In the genomic region with DNA sequence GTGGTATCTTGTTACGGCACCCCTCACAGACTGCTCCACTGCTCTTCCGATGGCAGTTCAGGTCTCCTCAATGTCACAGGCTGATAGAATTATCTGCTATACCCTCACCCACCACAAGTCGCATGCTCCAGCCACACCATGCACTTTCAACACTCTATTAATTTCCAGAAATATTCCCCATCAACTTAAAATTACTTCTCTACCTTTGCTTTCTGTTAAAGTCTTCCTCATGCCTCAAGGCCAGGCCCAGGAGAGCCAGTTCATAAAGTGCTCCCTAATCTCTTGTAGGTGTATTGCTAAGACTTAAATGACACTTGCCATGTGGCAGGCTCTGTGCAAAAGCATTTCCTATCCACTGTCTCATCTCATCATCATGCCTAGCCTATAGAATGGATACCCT, we compare ENCODE assay signal across 13 cellular contexts.
DNase-seq lines count a peak whose midpoint lies in the region; ATAC-seq and TF ChIP-seq lines count a peak whose summit lies in the region.
"Had no signal": no experiment of that assay in that cellular context is flagged by ENCODE, and none has a peak within 500 bp of the region (broad histone marks: within the 10 kb centered on the region; RNA-seq: fewer than 3 reads in every experiment).

No MANE protein-coding gene starts in this region.

- no peak overlapping the region for H2AFZ ChIP-seq in IMR-90 (replicated peaks; ENCODE audit: low read length, poor library complexity)

- peak overlapping the region; percentile 72 for H4K91ac ChIP-seq in IMR-90 (ENCODE audit: insufficient read depth, low read depth, low read length)

- peak overlapping the region; percentile 53 for H2BK120ac ChIP-seq in IMR-90 (ENCODE audit: low read depth, low read length)

- BruUV-seq in IMR-90 (replicated peaks; lab: Mats Ljungman, UMichigan), result no TSS peak

- peak overlapping the region; percentile 61 for H3K4ac ChIP-seq in IMR-90 (ENCODE audit: low read depth, low read length)

- ATAC-seq in GM19351 (IDR thresholded peaks at IDR 0.05; ENCODE audit: unreplicated experiment) (peak; percentile 80), IMR-90 (ENCODE audit: low read depth) (no peak), HG02870 (IDR thresholded peaks at IDR 0.05; ENCODE audit: unreplicated experiment) (no peak)
- ATAC-seq: natural killer cell treated with Interleukin-12 subunit alpha and Interleukin-12 subunit beta and Interleukin-15 and Interleukin-18, amount 100 ng/mL, for 72 hours had no signal

- peak overlapping the region; percentile 80; the same call in 1 of the 2 replicates for H2BK20ac ChIP-seq in IMR-90 (ENCODE audit: low read depth, low read length)

- no peak overlapping the region for H3K27ac ChIP-seq in IMR-90 (ENCODE audit: insufficient read depth, low read length)
- H3K27ac ChIP-seq: ascending aorta had no signal

- dilution Hi-C loops in IMR-90 (cut with HindIII; ENCODE audit: low sequenced_read_pairs, unreplicated experiment), result no loop called here

- no peaks in the 10 kb centered on the region for H3K4me1 ChIP-seq in BE2C
- H3K4me1 ChIP-seq in IMR-90 (ENCODE audit: control insufficient read depth, insufficient read depth, low read length), result peaks cover 19% of the 10 kb centered on the region

- no peaks in the 10 kb centered on the region for H3K36me3 ChIP-seq in BE2C
- H3K36me3 ChIP-seq in IMR-90 (ENCODE audit: control insufficient read depth, insufficient read depth, low read length), result no peaks in the 10 kb centered on the region
- H3K36me3 ChIP-seq: ascending aorta had no signal

- no peak overlapping the region for H3K23ac ChIP-seq in IMR-90 (ENCODE audit: low read depth, low read length)

- H2AK5ac ChIP-seq in IMR-90 (ENCODE audit: low read depth, low read length), result peak overlapping the region; percentile 92

- 100% methylated on average over 3 of the region's 3 CpGs; no CpG with 5 or more reads in 1 of the 2 experiments for WGBS in IMR-90 (ENCODE audit: extremely low coverage in 2 of 2, insufficient read length in 1 of 2), 2 experiments

- in situ Hi-C loops in IMR-90 (cut with MboI; ENCODE audit: low sequenced_read_pairs), result no loop called here

- no peak for DNase-seq in BE2C
- DNase-seq in IMR-90, result no peak
- peak; percentile 11 to 42 for DNase-seq in erythroblast (lab: John Stamatoyannopoulos, UW)
- no peak for DNase-seq in NCI-H345 (lab: John Stamatoyannopoulos, UW)
- DNase-seq in GM10266 (ENCODE audit: extremely low spot score), result no peak
- DNase-seq in NCI-H1105 (lab: John Stamatoyannopoulos, UW), result no peak
- DNase-seq: CD4-positive, alpha-beta T cell; islet precursor cell; MM.1S had no signal

- peaks cover 18% of the 10 kb centered on the region; the same call in 1 of the 2 replicates for H3K9me1 ChIP-seq in IMR-90 (ENCODE audit: insufficient read depth, low read length)

- H4K20me1 ChIP-seq in IMR-90 (ENCODE audit: insufficient read depth, low read length), result no peaks in the 10 kb centered on the region

- H3K4me3 ChIP-seq in BE2C (ENCODE audit: low read depth, low read length), result no peak overlapping the region
- H3K4me3 ChIP-seq in IMR-90 (ENCODE audit: insufficient read depth, low read depth, low read length), result no peak overlapping the region
- H3K4me3 ChIP-seq: ascending aorta had no signal

- no peak for TF ChIP-seq RAD21 in IMR-90 (IDR thresholded peaks at IDR 0.05; ENCODE audit: low read length)

- H3K9me3 ChIP-seq in BE2C (no peaks in the 10 kb centered on the region), IMR-90 (ENCODE audit: control insufficient read depth, insufficient read depth, low read length) (no peaks in the 10 kb centered on the region)
- H3K9me3 ChIP-seq: ascending aorta had no signal

- POLR2A ChIA-PET in IMR-90 (lab: Charles Lee; ENCODE audit: unreplicated experiment), result interaction anchor here (0.5 kb wide), 1 partner anchor 986 kb away, joined by 8 read pairs; no protein-coding TSS in a partner anchor

- peak overlapping the region; percentile 89; the same call in 2 of the 3 replicates for H2BK15ac ChIP-seq in IMR-90 (ENCODE audit: low read depth, low read length)

- H3K27me3 ChIP-seq in BE2C (no peaks in the 10 kb centered on the region), IMR-90 (ENCODE audit: control insufficient read depth, insufficient read depth, low read length) (no peaks in the 10 kb centered on the region)
- H3K27me3 ChIP-seq: ascending aorta had no signal

- CTCF ChIA-PET in IMR-90 (lab: Yijun Ruan, JAX), result no interaction called here

- peak overlapping the region; percentile 27 to 59; a peak in 3 of 4 replicates for H4K8ac ChIP-seq in IMR-90 (ENCODE audit: low read depth in 2 of 2, low read length in 2 of 2)

- no peak overlapping the region for H3K4me2 ChIP-seq in IMR-90 (ENCODE audit: low read depth, low read length)

- no peak overlapping the region for H3K9ac ChIP-seq in IMR-90 (ENCODE audit: low read depth, low read length)

- intact Hi-C loops in IMR-90 (cut with micrococcal nuclease), result no loop called here

- no peak overlapping the region for H2AK9ac ChIP-seq in IMR-90 (replicated peaks; ENCODE audit: low read depth, low read length, poor library complexity)

- H3K18ac ChIP-seq in IMR-90 (ENCODE audit: low read depth, low read length), result peak overlapping the region; percentile 78

- no peak overlapping the region for H2BK5ac ChIP-seq in IMR-90 (ENCODE audit: low read depth, low read length, poor library complexity, severe bottlenecking)

- H3K79me1 ChIP-seq in IMR-90 (ENCODE audit: low read depth in 1 of 2, low read length in 2 of 2), result peaks cover 0 to 3% of the 10 kb centered on the region in 2 experiments; a peak in 1 of 4 replicates

- TF ChIP-seq CTCF in BE2C (IDR thresholded peaks at IDR 0.05; ENCODE audit: low read depth, low read length), result peak; percentile 17; the same call in 1 of the 2 replicates
- TF ChIP-seq CTCF in IMR-90 (conservative IDR thresholded peaks at IDR 0.05; ENCODE audit: low read depth, low read length), result no peak
- TF ChIP-seq CTCF in GM10266 (IDR thresholded peaks at IDR 0.05; ENCODE audit: control insufficient read depth, insufficient read depth, low read depth, missing control alignments), result no peak

- peak overlapping the region; percentile 37 for H4K5ac ChIP-seq in IMR-90 (ENCODE audit: low read depth, low read length)

- no peak for TF ChIP-seq POLR2A in IMR-90 (IDR thresholded peaks at IDR 0.05; ENCODE audit: low read depth, low read length)
- TF ChIP-seq POLR2A in erythroblast (IDR thresholded peaks at IDR 0.05; ENCODE audit: low read length), result no peak

- H3K14ac ChIP-seq in IMR-90 (replicated peaks; ENCODE audit: low read depth, low read length), result peak overlapping the region; percentile 63

- peak overlapping the region; percentile 28; the same call in 1 of the 2 replicates for H3K56ac ChIP-seq in IMR-90 (ENCODE audit: extremely low read depth, insufficient read depth, low read length)

TF ChIP-seq in IMR-90, 13 proteins besides CTCF, POLR2A, EP300 and RAD21:
- TF ChIP-seq MAZ (IDR thresholded peaks at IDR 0.05; ENCODE audit: borderline replicate concordance, low read depth, low read length), result no peak
- no peak for TF ChIP-seq FOS (IDR thresholded peaks at IDR 0.05; ENCODE audit: low read depth, low read length)
- TF ChIP-seq BHLHE40 (IDR thresholded peaks at IDR 0.05; ENCODE audit: low read depth, low read length), result no peak
- no peak for TF ChIP-seq NFE2L2 (IDR thresholded peaks at IDR 0.05; ENCODE audit: low read depth, low read length)
- no peak for TF ChIP-seq CEBPB (IDR thresholded peaks at IDR 0.05; ENCODE audit: low read depth, low read length)
- TF ChIP-seq RFX5 (IDR thresholded peaks at IDR 0.05; ENCODE audit: low read depth, low read length), result no peak
- no peak for TF ChIP-seq MXI1 (IDR thresholded peaks at IDR 0.05; ENCODE audit: borderline replicate concordance, low read depth, low read length)
- TF ChIP-seq CHD1 (IDR thresholded peaks at IDR 0.05; ENCODE audit: low read depth, low read length), result no peak
- TF ChIP-seq SMC3 (IDR thresholded peaks at IDR 0.05; ENCODE audit: low read depth, low read length), result no peak
- TF ChIP-seq, protein P1, sequence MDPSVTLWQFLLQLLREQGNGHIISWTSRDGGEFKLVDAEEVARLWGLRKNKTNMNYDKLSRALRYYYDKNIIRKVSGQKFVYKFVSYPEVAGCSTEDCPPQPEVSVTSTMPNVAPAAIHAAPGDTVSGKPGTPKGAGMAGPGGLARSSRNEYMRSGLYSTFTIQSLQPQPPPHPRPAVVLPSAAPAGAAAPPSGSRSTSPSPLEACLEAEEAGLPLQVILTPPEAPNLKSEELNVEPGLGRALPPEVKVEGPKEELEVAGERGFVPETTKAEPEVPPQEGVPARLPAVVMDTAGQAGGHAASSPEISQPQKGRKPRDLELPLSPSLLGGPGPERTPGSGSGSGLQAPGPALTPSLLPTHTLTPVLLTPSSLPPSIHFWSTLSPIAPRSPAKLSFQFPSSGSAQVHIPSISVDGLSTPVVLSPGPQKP (IDR thresholded peaks at IDR 0.05; ENCODE audit: borderline replicate concordance, low read depth, low read length), result no peak
- TF ChIP-seq RCOR1 (IDR thresholded peaks at IDR 0.05; ENCODE audit: insufficient replicate concordance, low read length), result no peak
- TF ChIP-seq, protein P2, sequence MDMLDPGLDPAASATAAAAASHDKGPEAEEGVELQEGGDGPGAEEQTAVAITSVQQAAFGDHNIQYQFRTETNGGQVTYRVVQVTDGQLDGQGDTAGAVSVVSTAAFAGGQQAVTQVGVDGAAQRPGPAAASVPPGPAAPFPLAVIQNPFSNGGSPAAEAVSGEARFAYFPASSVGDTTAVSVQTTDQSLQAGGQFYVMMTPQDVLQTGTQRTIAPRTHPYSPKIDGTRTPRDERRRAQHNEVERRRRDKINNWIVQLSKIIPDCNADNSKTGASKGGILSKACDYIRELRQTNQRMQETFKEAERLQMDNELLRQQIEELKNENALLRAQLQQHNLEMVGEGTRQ (IDR thresholded peaks at IDR 0.05; ENCODE audit: low read depth, low read length), result no peak
- TF ChIP-seq MAFK (IDR thresholded peaks at IDR 0.05; ENCODE audit: low read depth, low read length), result no peak

Comparison
In these comparisons a context has a peak if more than half of its experiments do, and no peak if none do; other contexts are left out.
1. DNase-seq: peak in erythroblast (2 of 2); none in BE2C (single experiment), IMR-90 (single experiment), NCI-H345 (single experiment), GM10266 (single experiment) and NCI-H1105 (single experiment).